In the genomic region with DNA sequence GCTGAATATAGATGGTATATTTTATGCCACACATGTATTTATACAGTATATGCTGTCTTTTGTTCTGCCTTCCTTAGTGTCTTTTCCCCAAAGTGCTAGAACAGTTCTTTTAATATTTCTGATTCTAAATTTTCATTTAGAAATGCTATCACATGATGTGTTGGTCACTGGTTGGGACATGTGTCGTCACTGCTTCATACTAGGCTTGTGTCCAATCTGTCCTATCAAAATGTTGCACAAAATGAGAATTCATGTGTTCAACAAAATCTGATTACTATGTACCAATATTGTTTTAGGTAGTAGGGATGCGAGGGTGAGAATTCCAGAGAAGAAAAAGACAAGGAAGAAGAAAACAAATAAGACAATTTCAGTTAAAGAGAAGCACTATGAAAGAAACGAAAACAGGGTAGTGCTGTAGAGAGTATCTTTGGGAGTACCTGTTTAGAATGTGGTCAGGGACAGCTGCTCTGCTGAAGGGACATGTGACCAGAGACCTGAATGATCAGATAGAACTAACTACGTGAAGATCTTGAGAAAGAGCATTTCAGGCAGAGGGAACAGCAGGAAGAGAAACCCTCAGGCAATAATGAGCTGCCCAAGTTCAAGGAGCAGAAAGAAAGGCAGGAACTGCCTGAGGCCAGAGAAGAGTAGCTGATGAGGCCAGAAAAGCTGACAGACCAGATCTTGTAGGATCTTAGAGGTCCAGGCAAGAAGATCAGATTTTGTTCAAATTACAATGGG, we compare ENCODE assay signal across 10 cellular contexts. TPM values are rescaled to one million over a fixed set of nuclear protein-coding genes. Genes with fewer than 3 reads are reported as not detected.
A peak's percentile ranks its signal among the peaks of the same experiment; 100 is the strongest.
DNase-seq lines count a peak whose midpoint lies in the region; ATAC-seq lines count a peak whose summit lies in the region.
"Had no signal": no experiment of that assay in that cellular context is flagged by ENCODE, and none has a peak within 500 bp of the region (broad histone marks: within the 10 kb centered on the region; RNA-seq: fewer than 3 reads in every experiment).

No MANE protein-coding gene starts in this region.

- CTCF ChIA-PET in activated CD4-positive, alpha-beta memory T cell treated with anti-CD3 and anti-CD28 coated beads, Interleukin-2, amount 10 ng/mL, durations not matched to agents 7 days and 5 days (lab: Charles Lee), result no interaction called here

- peak overlapping the region; percentile 32 for H3K27ac Mint-ChIP-seq in activated T-cell treated with anti-CD3 and anti-CD28 coated beads, Interleukin-2, amount 50 U/mL, for 72 hours
- H3K27ac Mint-ChIP-seq in stimulated activated naive B cell treated with anti-CD40 and anti-IgM and Interleukin-4, amounts not matched to agents 10 μg/mL and 1 μg/mL and 100 μg/mL, for 72 hours, result peak overlapping the region; percentile 89
- no peak overlapping the region for H3K27ac Mint-ChIP-seq in activated CD4-positive, alpha-beta memory T cell treated with anti-CD3 and anti-CD28 coated beads, Interleukin-2, amount 10 ng/mL, durations not matched to agents 7 days and 5 days

- peaks cover 4 to 8% of the 10 kb centered on the region in 2 donors for H3K36me3 Mint-ChIP-seq in activated T-cell treated with anti-CD3 and anti-CD28 coated beads, Interleukin-2, amount 50 U/mL, for 72 hours (ENCODE audit: insufficient read depth in 2 of 2)
- H3K36me3 Mint-ChIP-seq in stimulated activated naive B cell treated with anti-CD40 and anti-IgM and Interleukin-4, amounts not matched to agents 10 μg/mL and 1 μg/mL and 100 μg/mL, for 72 hours, result peaks cover 30 to 37% of the 10 kb centered on the region in 2 donors
- no peaks in the 10 kb centered on the region for H3K36me3 Mint-ChIP-seq in activated CD4-positive, alpha-beta memory T cell treated with anti-CD3 and anti-CD28 coated beads, Interleukin-2, amount 10 ng/mL, durations not matched to agents 7 days and 5 days (ENCODE audit: low read depth)

- POLR2A ChIA-PET in activated CD4-positive, alpha-beta memory T cell treated with anti-CD3 and anti-CD28 coated beads, Interleukin-2, amount 10 ng/mL, durations not matched to agents 7 days and 5 days (lab: Charles Lee), result no interaction called here

- H3K9me3 Mint-ChIP-seq in activated T-cell treated with anti-CD3 and anti-CD28 coated beads, Interleukin-2, amount 50 U/mL, for 72 hours, result peaks cover 0 to 3% of the 10 kb centered on the region in 2 donors
- H3K9me3 Mint-ChIP-seq in stimulated activated naive B cell treated with anti-CD40 and anti-IgM and Interleukin-4, amounts not matched to agents 10 μg/mL and 1 μg/mL and 100 μg/mL, for 72 hours, result peaks cover 6 to 7% of the 10 kb centered on the region in 2 donors
- no peaks in the 10 kb centered on the region for H3K9me3 Mint-ChIP-seq in activated CD4-positive, alpha-beta memory T cell treated with anti-CD3 and anti-CD28 coated beads, Interleukin-2, amount 10 ng/mL, durations not matched to agents 7 days and 5 days

- H3K4me1 Mint-ChIP-seq in activated T-cell treated with anti-CD3 and anti-CD28 coated beads, Interleukin-2, amount 50 U/mL, for 72 hours (ENCODE audit: low read depth), result peaks cover 36% of the 10 kb centered on the region
- H3K4me1 Mint-ChIP-seq in stimulated activated naive B cell treated with anti-CD40 and anti-IgM and Interleukin-4, amounts not matched to agents 10 μg/mL and 1 μg/mL and 100 μg/mL, for 72 hours, result peaks cover 31 to 62% of the 10 kb centered on the region in 2 donors
- H3K4me1 Mint-ChIP-seq in activated CD4-positive, alpha-beta memory T cell treated with anti-CD3 and anti-CD28 coated beads, Interleukin-2, amount 10 ng/mL, durations not matched to agents 7 days and 5 days, result peaks cover 11% of the 10 kb centered on the region

- H3K4me3 Mint-ChIP-seq in activated T-cell treated with anti-CD3 and anti-CD28 coated beads, Interleukin-2, amount 50 U/mL, for 72 hours, result no peak overlapping the region
- peak overlapping the region; percentile 82 to 85 for H3K4me3 Mint-ChIP-seq in stimulated activated naive B cell treated with anti-CD40 and anti-IgM and Interleukin-4, amounts not matched to agents 10 μg/mL and 1 μg/mL and 100 μg/mL, for 72 hours
- no peak overlapping the region for H3K4me3 Mint-ChIP-seq in activated CD4-positive, alpha-beta memory T cell treated with anti-CD3 and anti-CD28 coated beads, Interleukin-2, amount 10 ng/mL, durations not matched to agents 7 days and 5 days

- no peak for ATAC-seq in activated T-cell treated with anti-CD3 and anti-CD28 coated beads, Interleukin-2, amount 50 U/mL, for 72 hours (replicated peaks in 1 of 2)
- ATAC-seq in HG03045 (IDR thresholded peaks at IDR 0.05; ENCODE audit: unreplicated experiment), result peak; percentile 42
- peak; percentile 57 to 59 for ATAC-seq in stimulated activated naive B cell treated with anti-CD40 and anti-IgM and Interleukin-4, amounts not matched to agents 10 μg/mL and 1 μg/mL and 100 μg/mL, for 72 hours (replicated peaks)
- ATAC-seq: HCT116 had no signal

- no peak for DNase-seq in activated T-cell treated with anti-CD3 and anti-CD28 coated beads, Interleukin-2, amount 50 U/mL, for 72 hours
- no peak for DNase-seq in activated T-cell treated with anti-CD3 and anti-CD28 coated beads for 4 hours
- peak; percentile 33 for DNase-seq in SK-MEL-5 (ENCODE audit: low read depth, low spot score)
- no peak for DNase-seq in stimulated activated naive B cell treated with anti-CD40 and anti-IgM and Interleukin-4, amounts not matched to agents 10 μg/mL and 1 μg/mL and 100 μg/mL, for 72 hours
- no peak for DNase-seq in ureter (ENCODE audit: low spot score)
- DNase-seq in OCI-M2 (lab: John Stamatoyannopoulos, UW; ENCODE audit: unreplicated experiment), result no peak
- no peak for DNase-seq in activated CD4-positive, alpha-beta memory T cell treated with anti-CD3 and anti-CD28 coated beads, Interleukin-2, amount 10 ng/mL, durations not matched to agents 7 days and 5 days
- DNase-seq: left ventricle myocardium inferior had no signal

- peaks cover 6% of the 10 kb centered on the region for H3K27me3 Mint-ChIP-seq in activated T-cell treated with anti-CD3 and anti-CD28 coated beads, Interleukin-2, amount 50 U/mL, for 72 hours (ENCODE audit: low read depth)
- no peaks in the 10 kb centered on the region for H3K27me3 Mint-ChIP-seq in stimulated activated naive B cell treated with anti-CD40 and anti-IgM and Interleukin-4, amounts not matched to agents 10 μg/mL and 1 μg/mL and 100 μg/mL, for 72 hours
- peaks cover 26% of the 10 kb centered on the region for H3K27me3 Mint-ChIP-seq in activated CD4-positive, alpha-beta memory T cell treated with anti-CD3 and anti-CD28 coated beads, Interleukin-2, amount 10 ng/mL, durations not matched to agents 7 days and 5 days

- in situ Hi-C loops in SK-MEL-5 (cut with HindIII; ENCODE audit: low pct_unique_long_range_greater_than_20kb, low sequenced_read_pairs), result no loop called here

RNA-seq across cellular contexts. Expression of gene KMO, which starts 1.4 kb away (rescaled TPM):
- under 1 TPM in 1 of 2 donors, not detected in 1; 0.21 TPM for total RNA-seq in activated T-cell treated with anti-CD3 and anti-CD28 coated beads, Interleukin-2, amount 50 U/mL, for 72 hours
- 0.08 and 0.40 TPM in 2 replicates for total RNA-seq in SK-MEL-5 (2014; rRNA removed; shearing (Covaris generic))
- polyA plus RNA-seq in SK-MEL-5 (2015; cell fraction: cytosol; rRNA removed), result 0.05 and 0.28 TPM in 2 replicates
- 1.1 and 1.2 TPM in 2 replicates for polyA plus RNA-seq in SK-MEL-5 (2015; cell fraction: nucleus; rRNA removed)
- 0.18 TPM for total RNA-seq in ureter
- not detected for total RNA-seq in activated CD4-positive, alpha-beta memory T cell treated with anti-CD3 and anti-CD28 coated beads, Interleukin-2, amount 10 ng/mL, durations not matched to agents 7 days and 5 days
- total RNA-seq: left ventricle myocardium inferior had no signal

RNA-seq across cellular contexts. Expression of gene FH, which starts 14.0 kb away (rescaled TPM):
- 10 to 100 TPM; 62.0 to 72.6 TPM for total RNA-seq in activated T-cell treated with anti-CD3 and anti-CD28 coated beads, Interleukin-2, amount 50 U/mL, for 72 hours
- total RNA-seq in SK-MEL-5 (2014; rRNA removed; shearing (Covaris generic)), result 68.6 and 79.1 TPM in 2 replicates
- 68.1 and 81.0 TPM in 2 replicates for polyA plus RNA-seq in SK-MEL-5 (2015; cell fraction: cytosol; rRNA removed)
- polyA plus RNA-seq in SK-MEL-5 (2015; cell fraction: nucleus; rRNA removed), result 61.1 and 73.6 TPM in 2 replicates
- total RNA-seq in ureter, result 54.0 TPM
- total RNA-seq in activated CD4-positive, alpha-beta memory T cell treated with anti-CD3 and anti-CD28 coated beads, Interleukin-2, amount 10 ng/mL, durations not matched to agents 7 days and 5 days, result 10 to 100 TPM; 56.6 to 58.8 TPM

Comparison
In these comparisons a context has a peak if more than half of its experiments do, and no peak if none do; other contexts are left out.
1. ATAC-seq: peak in HG03045 (single experiment) and stimulated activated naive B cell treated with anti-CD40 and anti-IgM and Interleukin-4, amounts not matched to agents 10 μg/mL and 1 μg/mL and 100 μg/mL, for 72 hours (2 of 2); none in activated T-cell treated with anti-CD3 and anti-CD28 coated beads, Interleukin-2, amount 50 U/mL, for 72 hours (0 of 2).
2. H3K4me3 Mint-ChIP-seq: peak in stimulated activated naive B cell treated with anti-CD40 and anti-IgM and Interleukin-4, amounts not matched to agents 10 μg/mL and 1 μg/mL and 100 μg/mL, for 72 hours (2 of 2); none in activated T-cell treated with anti-CD3 and anti-CD28 coated beads, Interleukin-2, amount 50 U/mL, for 72 hours (0 of 2) and activated CD4-positive, alpha-beta memory T cell treated with anti-CD3 and anti-CD28 coated beads, Interleukin-2, amount 10 ng/mL, durations not matched to agents 7 days and 5 days (single experiment).